In genomic region chr12:123282111-123282510, GRCh38 we compare ENCODE assay signal across 26 cellular contexts. TPM values are rescaled to one million over a fixed set of nuclear protein-coding genes. Genes with fewer than 3 reads are reported as not detected.
DNase-seq lines count a peak whose midpoint lies in the region; ATAC-seq and TF ChIP-seq lines count a peak whose summit lies in the region.
"Had no signal": no experiment of that assay in that cellular context is flagged by ENCODE, and none has a peak within 500 bp of the region (broad histone marks: within the 10 kb centered on the region; RNA-seq: fewer than 3 reads in every experiment).

No MANE protein-coding gene starts in this region.

- whole genome bisulfite sequencing in endodermal cell (ENCODE audit: insufficient coverage in 1 of 2, insufficient read length in 1 of 2), 2 experiments, result 91 to 92% methylated on average over 8 to 10 of the region's 10 CpGs

- DNase-seq in GM23338 (ENCODE audit: low spot score) (peak; percentile 46), WTC11 (ENCODE audit: low spot score) (no peak), endodermal cell (peak; percentile 53), cardiac septum (ENCODE audit: low spot score) (no peak)
- DNase-seq in activated naive CD4-positive, alpha-beta T cell treated with Interleukin-2 at 50 U/mL for 16 hours, result no peak
- DNase-seq: 8988T; ACHN; BE2C; C1 segment of cervical spinal cord; CD4-positive, alpha-beta memory T cell; CD4-positive, CD25-positive, alpha-beta regulatory T cell; CD8-positive, alpha-beta memory T cell; COR-L47; DMS 273 treated with DMSO at 0.1 percent for 48 hours; DMS153; DMS53; DMS79; DND-41; EL; GDM1 had no signal

- H3F3A ChIP-seq in GM23338 (replicated peaks; ENCODE audit: low read depth), result 0 out of 2 replicates have a peak, but pooled peaks cover 7% of the 10 kb centered on the region

- H3K4me3 ChIP-seq in GM23338 (no peak overlapping the region), endodermal cell (ENCODE audit: low read length) (no peak overlapping the region)
- H3K4me3 ChIP-seq: BLaER1, GM12878 had no signal

- H3K27me3 Mint-ChIP-seq in GM23338 (ENCODE audit: insufficient read depth, low read depth, poor library complexity) (peaks cover 4% of the 10 kb centered on the region), WTC11 (ENCODE audit: low read depth) (no peaks in the 10 kb centered on the region), endodermal cell (ENCODE audit: insufficient read depth) (no peaks in the 10 kb centered on the region)
- H3K27me3 Mint-ChIP-seq in stimulated activated memory B cell treated with anti-CD40 and anti-IgM and Interleukin-4, amounts not matched to agents 10 μg/mL and 1 μg/mL and 100 μg/mL, for 72 hours, result no peaks in the 10 kb centered on the region
- H3K27me3 Mint-ChIP-seq: CD4-positive, alpha-beta memory T cell; CD4-positive, CD25-positive, alpha-beta regulatory T cell; CD8-positive, alpha-beta memory T cell had no signal

- H3K27ac ChIP-seq in GM23338 (ENCODE audit: low read depth), result no peak overlapping the region
- no peak overlapping the region for H3K27ac ChIP-seq in endodermal cell (ENCODE audit: low read depth, low read length)
- H3K27ac ChIP-seq: BLaER1 had no signal

- POLR2A ChIA-PET in WTC11 (lab: Charles Lee), result no interaction called here

- H3K36me3 ChIP-seq in GM23338 (ENCODE audit: insufficient read depth) (no peaks in the 10 kb centered on the region), endodermal cell (ENCODE audit: control insufficient read depth, insufficient read depth, low read length) (no peaks in the 10 kb centered on the region)
- H3K36me3 ChIP-seq: BE2C, BLaER1 had no signal

- no peaks in the 10 kb centered on the region for H3K79me2 ChIP-seq in GM23338 (replicated peaks; ENCODE audit: insufficient read depth)

- H3K9ac ChIP-seq in endodermal cell (ENCODE audit: extremely low read depth, low read length, poor library complexity, severe bottlenecking), result no peak overlapping the region
- H3K9ac ChIP-seq: BLaER1 had no signal

- ATAC-seq in GM23338 (peak; percentile 37; the same call in 2 of the 3 replicates), WTC11 (no peak), HG03565 (IDR thresholded peaks at IDR 0.05; ENCODE audit: unreplicated experiment) (no peak), HG02840 (IDR thresholded peaks at IDR 0.05; ENCODE audit: low FRiP score, unreplicated experiment) (no peak)
- ATAC-seq in stimulated activated memory B cell treated with anti-CD40 and anti-IgM and Interleukin-4, amounts not matched to agents 10 μg/mL and 1 μg/mL and 100 μg/mL, for 72 hours, result no peak
- ATAC-seq: GM12878 had no signal

- H3K4me1 Mint-ChIP-seq in GM23338, result peaks cover 7% of the 10 kb centered on the region
- H3K4me1 Mint-ChIP-seq in WTC11, result peaks cover 6% of the 10 kb centered on the region
- no peaks in the 10 kb centered on the region for H3K4me1 Mint-ChIP-seq in endodermal cell
- peaks cover 7% of the 10 kb centered on the region for H3K4me1 Mint-ChIP-seq in stimulated activated memory B cell treated with anti-CD40 and anti-IgM and Interleukin-4, amounts not matched to agents 10 μg/mL and 1 μg/mL and 100 μg/mL, for 72 hours
- H3K4me1 Mint-ChIP-seq: CD8-positive, alpha-beta memory T cell had no signal

- H2AFZ ChIP-seq in GM23338, result no peak overlapping the region

- intact Hi-C loops in cardiac septum (cut with DNase I), result no loop called here

- H3K4me1 ChIP-seq in GM23338 (ENCODE audit: insufficient read depth), result peaks cover 7% of the 10 kb centered on the region
- H3K4me1 ChIP-seq in endodermal cell (ENCODE audit: control insufficient read depth, insufficient read depth, low read length), result no peaks in the 10 kb centered on the region
- H3K4me1 ChIP-seq: BE2C had no signal

- H3K4me3 Mint-ChIP-seq in GM23338 (no peak overlapping the region), WTC11 (no peak overlapping the region), endodermal cell (no peak overlapping the region)
- H3K4me3 Mint-ChIP-seq in stimulated activated memory B cell treated with anti-CD40 and anti-IgM and Interleukin-4, amounts not matched to agents 10 μg/mL and 1 μg/mL and 100 μg/mL, for 72 hours, result no peak overlapping the region
- H3K4me3 Mint-ChIP-seq: CD14-positive monocyte; CD4-positive, alpha-beta memory T cell; CD4-positive, CD25-positive, alpha-beta regulatory T cell; CD8-positive, alpha-beta memory T cell had no signal

- H3K9me3 Mint-ChIP-seq in GM23338 (no peaks in the 10 kb centered on the region), WTC11 (no peaks in the 10 kb centered on the region), endodermal cell (no peaks in the 10 kb centered on the region)
- H3K9me3 Mint-ChIP-seq in stimulated activated memory B cell treated with anti-CD40 and anti-IgM and Interleukin-4, amounts not matched to agents 10 μg/mL and 1 μg/mL and 100 μg/mL, for 72 hours, result no peaks in the 10 kb centered on the region
- H3K9me3 Mint-ChIP-seq: CD14-positive monocyte; CD4-positive, alpha-beta memory T cell; CD4-positive, CD25-positive, alpha-beta regulatory T cell; CD8-positive, alpha-beta memory T cell had no signal

- no peaks in the 10 kb centered on the region; the same call in 1 of the 2 replicates for H3K27me3 ChIP-seq in GM23338 (ENCODE audit: insufficient read depth)
- H3K27me3 ChIP-seq in endodermal cell (ENCODE audit: control insufficient read depth, insufficient read depth, low read length, poor library complexity, severe bottlenecking), result no peaks in the 10 kb centered on the region
- H3K27me3 ChIP-seq: BE2C, BLaER1 had no signal

- H3K36me3 Mint-ChIP-seq in GM23338 (ENCODE audit: low read depth) (no peaks in the 10 kb centered on the region), WTC11 (no peaks in the 10 kb centered on the region), endodermal cell (ENCODE audit: low read depth) (no peaks in the 10 kb centered on the region)
- no peaks in the 10 kb centered on the region for H3K36me3 Mint-ChIP-seq in stimulated activated memory B cell treated with anti-CD40 and anti-IgM and Interleukin-4, amounts not matched to agents 10 μg/mL and 1 μg/mL and 100 μg/mL, for 72 hours
- H3K36me3 Mint-ChIP-seq: CD14-positive monocyte; CD4-positive, alpha-beta memory T cell; CD4-positive, CD25-positive, alpha-beta regulatory T cell; CD8-positive, alpha-beta memory T cell had no signal

- no peaks in the 10 kb centered on the region for H3K9me2 ChIP-seq in GM23338 (ENCODE audit: insufficient read depth)

- no peaks in the 10 kb centered on the region for H4K20me1 ChIP-seq in GM23338 (replicated peaks; ENCODE audit: insufficient read depth)
- H4K20me1 ChIP-seq: BLaER1 had no signal

- H3K27ac Mint-ChIP-seq in GM23338 (no peak overlapping the region), WTC11 (peak overlapping the region; percentile 24; the same call in 1 of the 2 replicates), endodermal cell (no peak overlapping the region)
- peak overlapping the region; percentile 11 for H3K27ac Mint-ChIP-seq in stimulated activated memory B cell treated with anti-CD40 and anti-IgM and Interleukin-4, amounts not matched to agents 10 μg/mL and 1 μg/mL and 100 μg/mL, for 72 hours
- H3K27ac Mint-ChIP-seq: CD4-positive, alpha-beta memory T cell; CD4-positive, CD25-positive, alpha-beta regulatory T cell had no signal

- no peak overlapping the region for H3K4me2 ChIP-seq in GM23338
- H3K4me2 ChIP-seq: BLaER1 had no signal

- TF ChIP-seq CTCF in GM23338 (conservative IDR thresholded peaks at IDR 0.05; ENCODE audit: low read depth in 2 of 2), result no peak
- TF ChIP-seq CTCF in WTC11 (IDR thresholded peaks at IDR 0.05), result no peak
- TF ChIP-seq CTCF in endodermal cell (conservative IDR thresholded peaks at IDR 0.05), result peak; percentile 42

- no peaks in the 10 kb centered on the region for H3K9me3 ChIP-seq in endodermal cell (ENCODE audit: control insufficient read depth, low read length)
- H3K9me3 ChIP-seq: BE2C, BLaER1 had no signal

- CTCF ChIA-PET in WTC11 (lab: Charles Lee), result interaction anchor here (1.1 to 2.9 kb wide), 2 partner anchors 17 to 49 kb away, joined by 5 to 11 read pairs; partner anchors contain the start of gene MPHOSPH9

TF ChIP-seq in GM23338, 12 proteins besides CTCF, POLR2A, EP300 and RAD21 (continues in another document):
- TF ChIP-seq POLR2AphosphoS5 (IDR thresholded peaks at IDR 0.05; ENCODE audit: low read depth) (no peak), EZH2 (IDR thresholded peaks at IDR 0.05; ENCODE audit: low read depth, unreplicated experiment) (no peak), STAT1 (IDR thresholded peaks at IDR 0.05; ENCODE audit: unreplicated experiment) (no peak)

TF ChIP-seq in WTC11, 78 proteins besides CTCF, POLR2A, EP300 and RAD21:
- no peak for TF ChIP-seq CDX4 (CRISPR knock-in tag; IDR thresholded peaks at IDR 0.05; ENCODE audit: borderline replicate concordance)
TF ChIP-seq in WTC11: peak in this region for 0.

RNA-seq across cellular contexts. Expression of gene CDK2AP1, which starts 10.5 kb away (rescaled TPM):
- 240 and 244 TPM in 2 replicates for total RNA-seq in GM23338 (2014; rRNA removed; shearing (Covaris generic))
- 207 and 232 TPM in 2 replicates for polyA plus RNA-seq in GM23338 (2016; fragmentation: Nextera tagmentation; extraction: Ambion mirVana)
- total RNA-seq in WTC11 (2021) (138 to 151 TPM (median 142 TPM) in 3 replicates), endodermal cell (100 to 1,000 TPM; 102 to 127 TPM), cardiac septum (82.3 TPM)
- polyA plus RNA-seq in endodermal cell (2013, experiment 1 of 2), result 197 TPM
- 198 TPM for polyA plus RNA-seq in endodermal cell (2013, experiment 2 of 2)

RNA-seq across cellular contexts. Expression of gene MTRFR, which starts 48.9 kb away (rescaled TPM):
- total RNA-seq in GM23338 (2014; rRNA removed; shearing (Covaris generic)), result 13.3 and 14.8 TPM in 2 replicates
- 33.2 and 38.4 TPM in 2 replicates for polyA plus RNA-seq in GM23338 (2016; fragmentation: Nextera tagmentation; extraction: Ambion mirVana)
- 14.0 to 15.7 TPM (median 14.7 TPM) in 3 replicates for total RNA-seq in WTC11 (2021)
- 10 to 100 TPM; 16.2 to 19.3 TPM for total RNA-seq in endodermal cell
- polyA plus RNA-seq in endodermal cell (2013, experiment 1 of 2), result 14.1 TPM
- 17.1 TPM for polyA plus RNA-seq in endodermal cell (2013, experiment 2 of 2)
- 7.8 TPM for total RNA-seq in cardiac septum

RNA-seq across cellular contexts. Expression of gene MPHOSPH9, which starts 49.2 kb away (rescaled TPM):
- total RNA-seq in GM23338 (2014; rRNA removed; shearing (Covaris generic)), result 43.2 and 77.9 TPM in 2 replicates
- polyA plus RNA-seq in GM23338 (2016; fragmentation: Nextera tagmentation; extraction: Ambion mirVana), result 26.2 and 30.5 TPM in 2 replicates
- total RNA-seq in WTC11 (2021) (47.5 to 59.0 TPM (median 52.8 TPM) in 3 replicates), endodermal cell (10 to 100 TPM; 68.4 to 85.3 TPM), cardiac septum (22.0 TPM)
- 50.8 TPM for polyA plus RNA-seq in endodermal cell (2013, experiment 1 of 2)
- 62.6 TPM for polyA plus RNA-seq in endodermal cell (2013, experiment 2 of 2)

Comparison
In these comparisons a context has a peak if more than half of its experiments do, and no peak if none do; other contexts are left out.
1. DNase-seq: peak in GM23338 (single experiment) and endodermal cell (single experiment); none in WTC11 (single experiment), cardiac septum (single experiment) and activated naive CD4-positive, alpha-beta T cell treated with Interleukin-2 at 50 U/mL for 16 hours (single experiment).
2. H3K27ac Mint-ChIP-seq: peak in WTC11 (single experiment) and stimulated activated memory B cell treated with anti-CD40 and anti-IgM and Interleukin-4, amounts not matched to agents 10 μg/mL and 1 μg/mL and 100 μg/mL, for 72 hours (single experiment); none in GM23338 (single experiment) and endodermal cell (single experiment).